In genomic region chr14:99067141-99067920, GRCh38 we compare ENCODE assay signal across 20 cellular contexts.
"Had no signal": no experiment of that assay in that cellular context is flagged by ENCODE, and none has a peak within 500 bp of the region (broad histone marks: within the 10 kb centered on the region; RNA-seq: fewer than 3 reads in every experiment).

No MANE protein-coding gene starts in this region.

- H3K27me3 Mint-ChIP-seq: activated naive CD4-positive, alpha-beta T cell treated with anti-CD3 and anti-CD28 coated beads, Interleukin-2, amount 50 U/mL, for 24 hours; naive thymus-derived CD8-positive, alpha-beta T cell; stimulated activated naive CD8-positive, alpha-beta T cell treated with anti-CD3 and anti-CD28 coated beads, Interleukin-15, Interleukin-2, amounts not matched to agents 100 ng/mL and 50 ng/mL, for 24 hours; T-helper 17 cell had no signal

- H3K4me1 Mint-ChIP-seq: activated naive CD4-positive, alpha-beta T cell treated with anti-CD3 and anti-CD28 coated beads, Interleukin-2, amount 50 U/mL, for 24 hours had no signal

- ATAC-seq: left lobe of liver; naive thymus-derived CD8-positive, alpha-beta T cell; T-helper 17 cell had no signal

- H3K4me3 Mint-ChIP-seq: activated naive CD4-positive, alpha-beta T cell treated with anti-CD3 and anti-CD28 coated beads, Interleukin-2, amount 50 U/mL, for 24 hours; naive thymus-derived CD8-positive, alpha-beta T cell; stimulated activated naive CD8-positive, alpha-beta T cell treated with anti-CD3 and anti-CD28 coated beads, Interleukin-15, Interleukin-2, amounts not matched to agents 100 ng/mL and 50 ng/mL, for 24 hours; T-helper 17 cell had no signal

- H3K27ac ChIP-seq: VCaP had no signal

- FAIRE-seq: astrocyte, bronchial epithelial cell, endothelial cell of umbilical vein, islet of Langerhans had no signal

- H3K9me3 Mint-ChIP-seq: activated naive CD4-positive, alpha-beta T cell treated with anti-CD3 and anti-CD28 coated beads, Interleukin-2, amount 50 U/mL, for 24 hours; stimulated activated naive CD8-positive, alpha-beta T cell treated with anti-CD3 and anti-CD28 coated beads, Interleukin-15, Interleukin-2, amounts not matched to agents 100 ng/mL and 50 ng/mL, for 24 hours had no signal

- DNase-seq: activated CD4-positive, alpha-beta T cell treated with anti-CD3 and anti-CD28 coated beads, Interleukin-2, amount 50 U/mL, for 1 hour; activated CD4-positive, CD25-positive, alpha-beta regulatory T cell treated with anti-CD3 and anti-CD28 coated beads, Interleukin-2, amount 50 U/mL, for 72 hours; activated gamma-delta T cell; dermis blood vessel endothelial cell; effector memory CD4-positive, alpha-beta T cell; foreskin melanocyte; glutamatergic neuron; hippocampal formation; naive thymus-derived CD8-positive, alpha-beta T cell; stimulated activated CD4-positive, alpha-beta T cell treated with anti-CD3 and anti-CD28 coated beads, Interleukin-2, amount 100 ng/mL, for 24 hours; T-helper 17 cell; trophoblast cell had no signal

- H3K27ac Mint-ChIP-seq: activated naive CD4-positive, alpha-beta T cell treated with anti-CD3 and anti-CD28 coated beads, Interleukin-2, amount 50 U/mL, for 24 hours; stimulated activated naive CD8-positive, alpha-beta T cell treated with anti-CD3 and anti-CD28 coated beads, Interleukin-15, Interleukin-2, amounts not matched to agents 100 ng/mL and 50 ng/mL, for 24 hours; T-helper 17 cell had no signal
